1 cellular context compared by ENCODE assay signal in genomic region chr16:75372236-75372856, GRCh38.
A peak's percentile ranks its signal among the peaks of the same experiment; 100 is the strongest.
TF ChIP-seq lines count a peak whose summit lies in the region.

No MANE protein-coding gene starts in this region.

TF ChIP-seq in SK-N-SH, 30 proteins besides CTCF, POLR2A, EP300 and RAD21 (continued from another document):
- TF ChIP-seq IRF3 (IDR thresholded peaks at IDR 0.05; ENCODE audit: low read depth, low read length) = no peak
- no peak for TF ChIP-seq FOXM1 (IDR thresholded peaks at IDR 0.05; ENCODE audit: low read depth)
- no peak for TF ChIP-seq ZBTB33 (IDR thresholded peaks at IDR 0.05; ENCODE audit: borderline replicate concordance, low read depth)
- no peak for TF ChIP-seq CHD2 (IDR thresholded peaks at IDR 0.05; ENCODE audit: low read length, partially characterized antibody)
- TF ChIP-seq GATA2 (CRISPR knock-in tag; IDR thresholded peaks at IDR 0.05) = no peak
- peak; percentile 21; the same call in 1 of the 2 replicates for TF ChIP-seq TCF12 (IDR thresholded peaks at IDR 0.05)
- TF ChIP-seq TAF1 (IDR thresholded peaks at IDR 0.05; ENCODE audit: borderline replicate concordance, low read depth, low read length) = no peak
- no peak for TF ChIP-seq YY1 (IDR thresholded peaks at IDR 0.05; ENCODE audit: low read depth)
- no peak for TF ChIP-seq TEAD4 (IDR thresholded peaks at IDR 0.05; ENCODE audit: borderline replicate concordance, insufficient read depth)
- TF ChIP-seq EZH2phosphoT487 (IDR thresholded peaks at IDR 0.05; ENCODE audit: borderline replicate concordance, low read depth) = no peak
- TF ChIP-seq REST (IDR thresholded peaks at IDR 0.05; ENCODE audit: low read depth, low read length) = peak; percentile 44; the same call in 1 of the 2 replicates
- TF ChIP-seq ELF1 (IDR thresholded peaks at IDR 0.05) = no peak
- TF ChIP-seq SMC3 (IDR thresholded peaks at IDR 0.05; ENCODE audit: low read depth, low read length) = no peak
- TF ChIP-seq FOXJ3 (CRISPR knock-in tag; IDR thresholded peaks at IDR 0.05) = no peak
- TF ChIP-seq RCOR1 (IDR thresholded peaks at IDR 0.05; ENCODE audit: low read length) = no peak
- no peak for TF ChIP-seq PBX3 (IDR thresholded peaks at IDR 0.05)
- TF ChIP-seq MAX (IDR thresholded peaks at IDR 0.05; ENCODE audit: low read depth) = no peak
